Comparison of ENCODE assay signal across 1 cellular context in genomic region chr16:31354394-31355291, GRCh38.
TF ChIP-seq lines count a peak whose summit lies in the region.

Gene ITGAX (plus strand): TSS chr16:31355176. CDS start chr16:31355255, 79 bp downstream.

TF ChIP-seq in GM23338, 12 proteins besides CTCF, POLR2A, EP300 and RAD21 (continued from another document):
- no peak for TF ChIP-seq ZNF462 (CRISPR knock-in tag; IDR thresholded peaks at IDR 0.05)
